In the genomic region with DNA sequence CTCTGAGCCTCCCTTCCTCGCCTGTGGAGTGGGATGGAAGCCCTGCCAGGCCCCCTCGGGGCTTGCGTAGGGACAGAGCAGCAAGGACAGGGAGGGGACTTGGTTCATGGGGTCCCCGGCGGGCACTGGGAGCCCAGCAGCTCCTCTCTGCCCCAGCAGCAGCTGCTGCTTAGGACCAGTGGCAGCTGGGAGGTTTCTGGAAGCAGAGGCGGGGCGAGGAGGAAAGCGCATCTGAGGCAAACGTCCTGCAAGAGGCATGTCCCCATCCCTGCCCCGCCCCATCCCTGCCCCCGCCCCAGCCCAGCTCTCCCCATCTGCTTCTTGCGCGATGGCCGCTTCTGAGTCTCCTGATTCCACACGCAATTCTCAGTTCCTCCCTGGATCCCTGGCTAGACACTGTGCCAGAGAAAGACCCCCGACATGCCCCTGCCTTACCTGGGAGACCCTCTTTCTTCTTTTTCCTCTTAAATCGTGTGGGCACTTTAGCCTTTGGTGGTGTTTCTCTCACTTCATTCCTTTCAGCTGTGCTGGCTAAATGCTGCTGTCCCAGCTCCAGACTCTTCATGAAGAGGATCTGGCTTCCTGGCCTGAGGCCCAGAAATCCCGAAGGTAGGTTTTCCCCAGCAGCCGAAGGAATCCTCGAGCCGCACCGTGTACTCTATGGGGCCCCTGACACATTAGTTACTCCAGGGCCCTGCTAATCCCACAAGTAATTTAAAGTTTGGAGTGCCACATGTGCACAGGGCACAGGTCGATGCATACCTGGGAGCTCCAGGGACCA, we compare ENCODE assay signal across 1 cellular context.
TF ChIP-seq lines count a peak whose summit lies in the region.

No MANE protein-coding gene starts in this region.

TF ChIP-seq in SK-N-SH, 30 proteins besides CTCF, POLR2A, EP300 and RAD21 (continued from another document):
- TF ChIP-seq, protein P1, sequence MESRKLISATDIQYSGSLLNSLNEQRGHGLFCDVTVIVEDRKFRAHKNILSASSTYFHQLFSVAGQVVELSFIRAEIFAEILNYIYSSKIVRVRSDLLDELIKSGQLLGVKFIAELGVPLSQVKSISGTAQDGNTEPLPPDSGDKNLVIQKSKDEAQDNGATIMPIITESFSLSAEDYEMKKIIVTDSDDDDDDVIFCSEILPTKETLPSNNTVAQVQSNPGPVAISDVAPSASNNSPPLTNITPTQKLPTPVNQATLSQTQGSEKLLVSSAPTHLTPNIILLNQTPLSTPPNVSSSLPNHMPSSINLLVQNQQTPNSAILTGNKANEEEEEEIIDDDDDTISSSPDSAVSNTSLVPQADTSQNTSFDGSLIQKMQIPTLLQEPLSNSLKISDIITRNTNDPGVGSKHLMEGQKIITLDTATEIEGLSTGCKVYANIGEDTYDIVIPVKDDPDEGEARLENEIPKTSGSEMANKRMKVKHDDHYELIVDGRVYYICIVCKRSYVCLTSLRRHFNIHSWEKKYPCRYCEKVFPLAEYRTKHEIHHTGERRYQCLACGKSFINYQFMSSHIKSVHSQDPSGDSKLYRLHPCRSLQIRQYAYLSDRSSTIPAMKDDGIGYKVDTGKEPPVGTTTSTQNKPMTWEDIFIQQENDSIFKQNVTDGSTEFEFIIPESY (IDR thresholded peaks at IDR 0.05; ENCODE audit: borderline replicate concordance, low read depth), result no peak
- TF ChIP-seq TCF12 (IDR thresholded peaks at IDR 0.05) (peak; percentile 44; the same call in 1 of the 2 replicates), FOXM1 (IDR thresholded peaks at IDR 0.05; ENCODE audit: low read depth) (no peak), GABPA (IDR thresholded peaks at IDR 0.05; ENCODE audit: low read depth) (no peak), NRF1 (IDR thresholded peaks at IDR 0.05; ENCODE audit: low read depth, low read length) (no peak)
